1 cellular context compared by ENCODE assay signal in genomic region chr6:111263837-111264236, GRCh38.
A peak's percentile ranks its signal among the peaks of the same experiment; 100 is the strongest.
TF ChIP-seq lines count a peak whose summit lies in the region.

No MANE protein-coding gene starts in this region.

TF ChIP-seq in K562, 482 proteins besides CTCF, POLR2A, EP300 and RAD21 (continued from another document and continues in another):
- peak; percentile 75 for TF ChIP-seq PKNOX1 (IDR thresholded peaks at IDR 0.05)
- TF ChIP-seq ZNF124 (CRISPR knock-in tag; IDR thresholded peaks at IDR 0.05): no peak
- no peak for TF ChIP-seq EP400 (IDR thresholded peaks at IDR 0.05)
- TF ChIP-seq NFXL1 (CRISPR knock-in tag; IDR thresholded peaks at IDR 0.05): no peak
- peak; percentile 48; the same call in 1 of the 2 replicates for TF ChIP-seq HMBOX1 (IDR thresholded peaks at IDR 0.05)
- TF ChIP-seq HEY1 (CRISPR knock-in tag; IDR thresholded peaks at IDR 0.05; ENCODE audit: borderline replicate concordance): no peak
- no peak for TF ChIP-seq ATF4 (CRISPR knock-in tag; IDR thresholded peaks at IDR 0.05)
- peak; percentile 33 for TF ChIP-seq BRD9 (IDR thresholded peaks at IDR 0.05; ENCODE audit: low read depth, partially characterized antibody)
- no peak for TF ChIP-seq EHMT2 (IDR thresholded peaks at IDR 0.05)
- TF ChIP-seq MBD2 (IDR thresholded peaks at IDR 0.05; ENCODE audit: borderline replicate concordance, low read depth): 0 out of 2 replicates have a peak, but pooled peaks have one; percentile 31
- TF ChIP-seq ATF7 (IDR thresholded peaks at IDR 0.05): peak; percentile 36; the same call in 1 of the 2 replicates
- TF ChIP-seq C11orf30 (IDR thresholded peaks at IDR 0.05; ENCODE audit: low read depth): peak; percentile 88
- peak; percentile 94 for TF ChIP-seq JUN (IDR thresholded peaks at IDR 0.05; ENCODE audit: borderline replicate concordance, low read depth, low read length)
- 0 out of 2 replicates have a peak, but pooled peaks have one; percentile 56 for TF ChIP-seq JUN (CRISPR knock-in tag; IDR thresholded peaks at IDR 0.05; ENCODE audit: borderline replicate concordance)
- 0 out of 2 replicates have a peak, but pooled peaks have one; percentile 62 for TF ChIP-seq GATAD2A (IDR thresholded peaks at IDR 0.05)
- TF ChIP-seq DPF2 (IDR thresholded peaks at IDR 0.05): peak; percentile 84
- no peak for TF ChIP-seq ZBTB33 (CRISPR knock-in tag; IDR thresholded peaks at IDR 0.05)
- no peak for TF ChIP-seq JUNB (CRISPR knock-in tag; conservative IDR thresholded peaks at IDR 0.05)
- peak; percentile 40 for TF ChIP-seq HMGN3 (IDR thresholded peaks at IDR 0.05; ENCODE audit: borderline replicate concordance, extremely low read depth, insufficient read length, low read depth, low read length)
- peak; percentile 77 for TF ChIP-seq ARID1B (IDR thresholded peaks at IDR 0.05)
- TF ChIP-seq MAFG (tag; conservative IDR thresholded peaks at IDR 0.05): peak; percentile 68
- peak; percentile 82 for TF ChIP-seq SMARCA4 (IDR thresholded peaks at IDR 0.05)
- peak; percentile 44 for TF ChIP-seq CTBP1 (IDR thresholded peaks at IDR 0.05; ENCODE audit: borderline replicate concordance)
- peak; percentile 37 for TF ChIP-seq PRDM10 (IDR thresholded peaks at IDR 0.05; ENCODE audit: partially characterized antibody)
- TF ChIP-seq ZNF740 (CRISPR knock-in tag; IDR thresholded peaks at IDR 0.05): no peak
- TF ChIP-seq ZNF740 (tag; IDR thresholded peaks at IDR 0.05): no peak
- peak; percentile 78 for TF ChIP-seq CREM (IDR thresholded peaks at IDR 0.05; ENCODE audit: low read depth)
- TF ChIP-seq LCOR (CRISPR knock-in tag; IDR thresholded peaks at IDR 0.05): 0 out of 2 replicates have a peak, but pooled peaks have one; percentile 42
- TF ChIP-seq REST (CRISPR knock-in tag; IDR thresholded peaks at IDR 0.05; ENCODE audit: low read depth): no peak
- TF ChIP-seq JUND (IDR thresholded peaks at IDR 0.05; ENCODE audit: borderline replicate concordance, low read depth, low read length): peak; percentile 94
- peak; percentile 87; the same call in 2 of the 3 replicates for TF ChIP-seq JUND (tag; IDR thresholded peaks at IDR 0.05; ENCODE audit: borderline replicate concordance, low read depth, low read length)
- TF ChIP-seq ZBTB12 (CRISPR knock-in tag; IDR thresholded peaks at IDR 0.05): no peak
- TF ChIP-seq SMARCE1 (IDR thresholded peaks at IDR 0.05): peak; percentile 80
- no peak for TF ChIP-seq DLX4 (CRISPR knock-in tag; IDR thresholded peaks at IDR 0.05)
- TF ChIP-seq ZBTB2 (IDR thresholded peaks at IDR 0.05): peak; percentile 32; the same call in 1 of the 2 replicates
- peak; percentile 69 for TF ChIP-seq FOS (IDR thresholded peaks at IDR 0.05; ENCODE audit: extremely low read depth, insufficient read length)
- TF ChIP-seq AFF1 (IDR thresholded peaks at IDR 0.05; ENCODE audit: low read depth in 1 of 2, partially characterized antibody in 2 of 2): peak in 1 of 2 experiments; percentile 25
- 0 out of 2 replicates have a peak, but pooled peaks have one; percentile 18 for TF ChIP-seq TEAD4 (IDR thresholded peaks at IDR 0.05; ENCODE audit: low read length)
- no peak for TF ChIP-seq TEAD4 (CRISPR knock-in tag; IDR thresholded peaks at IDR 0.05; ENCODE audit: borderline replicate concordance)
